ENCODE assay signal across 1 cellular context in genomic region chr14:95134304-95134933, GRCh38.
TF ChIP-seq lines count a peak whose summit lies in the region.

No MANE protein-coding gene starts in this region.

TF ChIP-seq in GM23338, 12 proteins besides CTCF, POLR2A, EP300 and RAD21 (continued from another document):
- TF ChIP-seq ZNF462 (CRISPR knock-in tag; IDR thresholded peaks at IDR 0.05) (no peak), POLR2AphosphoS5 (IDR thresholded peaks at IDR 0.05; ENCODE audit: low read depth) (no peak), STAT1 (IDR thresholded peaks at IDR 0.05; ENCODE audit: unreplicated experiment) (no peak), EZH2phosphoT487 (IDR thresholded peaks at IDR 0.05; ENCODE audit: unreplicated experiment) (no peak), JUNB (IDR thresholded peaks at IDR 0.05; ENCODE audit: unreplicated experiment) (no peak), CREB1 (CRISPR knock-in tag; IDR thresholded peaks at IDR 0.05; ENCODE audit: low read depth) (no peak)
